ENCODE assay signal across 8 cellular contexts in genomic region chr17:81513669-81514484, GRCh38. TPM values are rescaled to one million over a fixed set of nuclear protein-coding genes. Genes with fewer than 3 reads are reported as not detected.
DNase-seq lines count a peak whose midpoint lies in the region; ATAC-seq, FAIRE-seq and TF ChIP-seq lines count a peak whose summit lies in the region.

No MANE protein-coding gene starts in this region.

- H3K4me1 Mint-ChIP-seq in activated naive CD8-positive, alpha-beta T cell (ENCODE audit: low read depth) = peaks cover 33% of the 10 kb centered on the region

- H3K4me3 ChIP-seq in neuronal stem cell (ENCODE audit: low read length in 2 of 2) = peak overlapping the region; percentile 90 to 95

- TF ChIP-seq POLR2A in GM12892 (IDR thresholded peaks at IDR 0.05; ENCODE audit: low read depth, low read length) = peak; percentile 14; the same call in 1 of the 2 replicates

- H3K27ac ChIP-seq in neuronal stem cell (replicated peaks; ENCODE audit: low read length) = peak overlapping the region; percentile 58

- H3K23ac ChIP-seq in neuronal stem cell (ENCODE audit: low read depth, low read length, poor library complexity) = peak overlapping the region; percentile 96

- peak overlapping the region; percentile 69 for H2BK12ac ChIP-seq in neuronal stem cell (ENCODE audit: low read length)

- H3K27ac Mint-ChIP-seq in activated naive CD8-positive, alpha-beta T cell = peak overlapping the region; percentile 82

- H3K9me3 ChIP-seq in neuronal stem cell (replicated peaks in 1 of 2; ENCODE audit: control insufficient read depth in 2 of 2, insufficient read depth in 1 of 2, low read depth in 1 of 2, low read length in 2 of 2) = peaks cover 0 to 4% of the 10 kb centered on the region in 2 donors

- H2BK15ac ChIP-seq in neuronal stem cell (ENCODE audit: low read length) = peak overlapping the region; percentile 99

- peak overlapping the region; percentile 99 for H2AK5ac ChIP-seq in neuronal stem cell (ENCODE audit: low read depth, low read length)

- H3K9me3 Mint-ChIP-seq in activated naive CD8-positive, alpha-beta T cell (ENCODE audit: low read depth) = no peaks in the 10 kb centered on the region

- no peak for ATAC-seq in GM18870 (IDR thresholded peaks at IDR 0.05; ENCODE audit: unreplicated experiment)

- peak overlapping the region; percentile 87 for H2BK120ac ChIP-seq in neuronal stem cell (ENCODE audit: low read depth, low read length)

- peak overlapping the region; percentile 89 for H2BK5ac ChIP-seq in neuronal stem cell (ENCODE audit: low read length)

- peaks cover 0 to 17% (median 4%) of the 10 kb centered on the region in 3 experiments for H3K27me3 ChIP-seq in neuronal stem cell (ENCODE audit: control insufficient read depth in 3 of 3, insufficient read depth in 3 of 3, low read depth in 1 of 3, low read length in 3 of 3)

- H4K8ac ChIP-seq in neuronal stem cell (ENCODE audit: low read depth, low read length) = no peak overlapping the region

- peak overlapping the region; percentile 89 for H3K14ac ChIP-seq in neuronal stem cell (ENCODE audit: low read length)

- peak overlapping the region; percentile 90 for H3K4me3 Mint-ChIP-seq in activated naive CD8-positive, alpha-beta T cell

- in situ Hi-C loops in ACHN (cut with HindIII; ENCODE audit: low pct_ligation_motif_present, low pct_unique_long_range_greater_than_20kb, low sequenced_read_pairs) = no loop called here

- peak overlapping the region; percentile 99 for H3K18ac ChIP-seq in neuronal stem cell (ENCODE audit: low read length)

- H3K4ac ChIP-seq in neuronal stem cell (ENCODE audit: low read length) = peak overlapping the region; percentile 72

- no CpG with 5 or more reads among the region's 70 CpGs for WGBS in neuronal stem cell (ENCODE audit: extremely low coverage in 2 of 2, insufficient read length in 2 of 2, insufficient replicate concordance in 1 of 2), 2 donors

- H3K36me3 ChIP-seq in neuronal stem cell (replicated peaks in 1 of 2; ENCODE audit: control insufficient read depth in 2 of 2, insufficient read depth in 2 of 2, low read length in 2 of 2) = peaks cover 27 to 34% of the 10 kb centered on the region in 2 donors

- DNase-seq in ACHN (peak; percentile 80), GM12892 (ENCODE audit: insufficient read length) (no peak), NCI-H748 (lab: John Stamatoyannopoulos, UW; ENCODE audit: unreplicated experiment) (peak; percentile 84), globus pallidus (ENCODE audit: low spot score) (peak; percentile 21), neuronal stem cell (ENCODE audit: low spot score) (peak; percentile 68)
- DNase-seq in effector CD4-positive, alpha-beta T cell = no peak

- H3K4me2 ChIP-seq in neuronal stem cell (ENCODE audit: insufficient read depth, low read length, poor library complexity, severe bottlenecking) = peak overlapping the region; percentile 99

- peak overlapping the region; percentile 50 for H4K91ac ChIP-seq in neuronal stem cell (ENCODE audit: low read depth, low read length, poor library complexity)

- H3K4me1 ChIP-seq in neuronal stem cell (ENCODE audit: control insufficient read depth in 2 of 2, insufficient read depth in 1 of 2, low read depth in 1 of 2, low read length in 2 of 2) = peaks cover 19 to 33% of the 10 kb centered on the region in 2 donors

- FAIRE-seq in GM12892 (lab: Jason Lieb, UNC) = peak; percentile 24

- H3K36me3 Mint-ChIP-seq in activated naive CD8-positive, alpha-beta T cell = peaks cover 27% of the 10 kb centered on the region

- peak overlapping the region; percentile 77 for H3K9ac ChIP-seq in neuronal stem cell (ENCODE audit: low read depth, low read length, poor library complexity)

- peaks cover 21% of the 10 kb centered on the region for H3K79me1 ChIP-seq in neuronal stem cell (ENCODE audit: low read depth, low read length)

- no peaks in the 10 kb centered on the region for H3K27me3 Mint-ChIP-seq in activated naive CD8-positive, alpha-beta T cell

- H2AFZ ChIP-seq in neuronal stem cell (ENCODE audit: low read length) = peak overlapping the region; percentile 75

RNA-seq across cellular contexts. Expression of gene ACTG1, which starts 1.3 kb away (rescaled TPM):
- polyA plus RNA-seq in GM12892 (2012; ENCODE audit: missing spikeins) = 2,092 TPM
- 5,937 TPM for polyA plus RNA-seq in neuronal stem cell (2013, experiment 1 of 2)
- polyA plus RNA-seq in neuronal stem cell (2013, experiment 2 of 2) = 5,622 TPM

RNA-seq across cellular contexts. Expression of gene FSCN2, which starts 14.3 kb away (rescaled TPM):
- polyA plus RNA-seq in GM12892 (2012; ENCODE audit: missing spikeins) = 0.87 TPM
- 0.20 TPM for polyA plus RNA-seq in neuronal stem cell (2013, experiment 1 of 2)
- polyA plus RNA-seq in neuronal stem cell (2013, experiment 2 of 2) = 0.25 TPM

RNA-seq across cellular contexts. Expression of gene FAAP100, which starts 38.3 kb away (rescaled TPM):
- 7.8 TPM for polyA plus RNA-seq in GM12892 (2012; ENCODE audit: missing spikeins)
- polyA plus RNA-seq in neuronal stem cell (2013, experiment 1 of 2) = 11.8 TPM
- polyA plus RNA-seq in neuronal stem cell (2013, experiment 2 of 2) = 12.1 TPM

Comparison
In these comparisons a context has a peak if more than half of its experiments do, and no peak if none do; other contexts are left out.
1. DNase-seq: peak in ACHN (single experiment), NCI-H748 (single experiment), globus pallidus (single experiment) and neuronal stem cell (single experiment); none in GM12892 (single experiment) and effector CD4-positive, alpha-beta T cell (single experiment).